Comparison of ENCODE assay signal across 24 cellular contexts in the genomic region with DNA sequence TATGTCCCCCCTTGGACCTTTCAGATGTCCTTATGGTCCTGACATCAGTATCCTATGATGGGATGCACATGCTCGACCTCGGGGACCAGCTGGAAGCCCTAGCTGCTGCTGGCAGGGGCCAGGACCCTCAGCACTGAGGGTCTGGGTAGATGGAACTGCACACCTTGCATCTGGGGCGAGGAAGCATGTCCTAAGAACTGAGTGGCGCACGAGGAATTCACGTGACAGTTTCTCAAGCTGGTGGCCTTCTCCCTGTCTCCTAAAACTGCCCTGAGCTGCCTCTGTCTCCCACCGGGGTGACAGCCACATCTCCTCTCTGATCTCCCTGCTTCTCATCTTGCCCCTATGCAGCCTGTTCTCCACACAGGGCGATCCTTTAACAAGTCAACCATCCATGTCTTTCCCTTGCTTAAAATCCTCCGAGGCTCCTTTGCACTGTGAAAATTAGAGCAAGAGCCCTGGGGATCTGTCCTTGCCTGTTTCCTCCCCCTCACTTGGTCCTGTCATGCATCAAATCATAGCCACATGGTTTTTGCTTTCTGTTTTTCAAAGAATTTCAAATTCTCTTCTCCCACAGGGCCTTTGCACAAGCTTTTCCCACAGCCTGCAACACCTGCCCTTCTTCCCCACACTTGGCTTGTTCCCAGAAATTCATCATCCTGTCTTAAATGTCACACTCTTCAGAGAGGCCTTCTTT.
DNase-seq lines count a peak whose midpoint lies in the region; TF ChIP-seq lines count a peak whose summit lies in the region.
"Had no signal": no experiment of that assay in that cellular context is flagged by ENCODE, and none has a peak within 500 bp of the region (broad histone marks: within the 10 kb centered on the region; RNA-seq: fewer than 3 reads in every experiment).

No MANE protein-coding gene starts in this region.

- H3K4me1 Mint-ChIP-seq in H9 (no peaks in the 10 kb centered on the region), endodermal cell (no peaks in the 10 kb centered on the region)
- H3K4me1 Mint-ChIP-seq: IgD-negative memory B cell had no signal

- H3K79me1 ChIP-seq in H9 (ENCODE audit: insufficient read depth, low read depth, low read length, poor library complexity, severe bottlenecking) = no peaks in the 10 kb centered on the region

- H3K9ac ChIP-seq in BLaER1 treated with 17β-estradiol and CSF1 and Interleukin-3, amounts not matched to agents 10 nM and 100 nM = no peak overlapping the region
- no peak overlapping the region for H3K9ac ChIP-seq in H9 (ENCODE audit: extremely low read depth, insufficient read length, low read length)
- no peak overlapping the region for H3K9ac ChIP-seq in endodermal cell (ENCODE audit: extremely low read depth, low read length, poor library complexity, severe bottlenecking)
- H3K9ac ChIP-seq: KMS-11 had no signal

- no peak overlapping the region for H4K8ac ChIP-seq in H9 (replicated peaks; ENCODE audit: insufficient read length, low read depth, low read length)

- no peak overlapping the region for H2BK20ac ChIP-seq in H9 (ENCODE audit: low read depth, low read length, poor library complexity, severe bottlenecking)

- H3K4me3 Mint-ChIP-seq in H9 (no peak overlapping the region), endodermal cell (no peak overlapping the region)
- H3K4me3 Mint-ChIP-seq: CD14-positive monocyte; CD8-positive, alpha-beta memory T cell had no signal

- H4K20me1 ChIP-seq in BLaER1 treated with 17β-estradiol and CSF1 and Interleukin-3, amounts not matched to agents 10 nM and 100 nM = peaks cover 0 to 100% (median 100%) of the 10 kb centered on the region in 11 experiments; a peak in 16 of 22 replicates
- H4K20me1 ChIP-seq in H9 (ENCODE audit: control insufficient read depth, insufficient read depth, insufficient read length) = no peaks in the 10 kb centered on the region

- no peaks in the 10 kb centered on the region for H3K27me3 ChIP-seq in BLaER1 treated with 17β-estradiol and CSF1 and Interleukin-3, amounts not matched to agents 10 nM and 100 nM
- H3K27me3 ChIP-seq in H9 (ENCODE audit: insufficient read depth, low read length) = peaks cover 2% of the 10 kb centered on the region
- no peaks in the 10 kb centered on the region for H3K27me3 ChIP-seq in endodermal cell (ENCODE audit: control insufficient read depth, insufficient read depth, low read length, poor library complexity, severe bottlenecking)
- H3K27me3 ChIP-seq in sigmoid colon = no peaks in the 10 kb centered on the region

- H3K18ac ChIP-seq in H9 (ENCODE audit: insufficient read length, low read depth, low read length) = no peak overlapping the region

- TF ChIP-seq CTCF in H9 (conservative IDR thresholded peaks at IDR 0.05) (no peak), endodermal cell (conservative IDR thresholded peaks at IDR 0.05) (no peak), sigmoid colon (IDR thresholded peaks at IDR 0.05) (no peak)

- no peaks in the 10 kb centered on the region for H3K23me2 ChIP-seq in H9 (ENCODE audit: insufficient read length, low read depth, low read length, poor library complexity, severe bottlenecking)

- H3K27me3 Mint-ChIP-seq in H9 (ENCODE audit: low read depth) (peaks cover 44% of the 10 kb centered on the region), endodermal cell (ENCODE audit: insufficient read depth) (peaks cover 18% of the 10 kb centered on the region)
- H3K27me3 Mint-ChIP-seq: CD8-positive, alpha-beta memory T cell; IgD-negative memory B cell had no signal

- H3K9me3 Mint-ChIP-seq in H9 = peaks cover 0 to 5% of the 10 kb centered on the region in 2 experiments; a peak in 2 of 5 replicates
- H3K9me3 Mint-ChIP-seq in endodermal cell = peaks cover 25% of the 10 kb centered on the region
- H3K9me3 Mint-ChIP-seq: CD14-positive monocyte; CD8-positive, alpha-beta memory T cell; IgD-negative memory B cell had no signal

- peaks cover 30 to 46% (median 39%) of the 10 kb centered on the region in 10 experiments for H3K4me1 ChIP-seq in BLaER1 treated with 17β-estradiol and CSF1 and Interleukin-3, amounts not matched to agents 10 nM and 100 nM
- H3K4me1 ChIP-seq in H9 (ENCODE audit: insufficient read depth, low read length) (no peaks in the 10 kb centered on the region), endodermal cell (ENCODE audit: control insufficient read depth, insufficient read depth, low read length) (no peaks in the 10 kb centered on the region), sigmoid colon (peaks cover 0 to 5% (median 0%) of the 10 kb centered on the region in 4 donors)

- peak overlapping the region in 2 of 11 experiments; percentile 3 to 26; a peak in 3 of 22 replicates for H3K27ac ChIP-seq in BLaER1 treated with 17β-estradiol and CSF1 and Interleukin-3, amounts not matched to agents 10 nM and 100 nM
- H3K27ac ChIP-seq in H9 (ENCODE audit: insufficient read length, low read depth, low read length) = no peak overlapping the region
- no peak overlapping the region for H3K27ac ChIP-seq in endodermal cell (ENCODE audit: low read depth, low read length)
- H3K27ac ChIP-seq in sigmoid colon = no peak overlapping the region
- H3K27ac ChIP-seq: KMS-11 had no signal

- H3K9me3 ChIP-seq in BLaER1 treated with 17β-estradiol and CSF1 and Interleukin-3, amounts not matched to agents 10 nM and 100 nM (replicated peaks in 1 of 11) = peaks cover 10 to 66% (median 35%) of the 10 kb centered on the region in 11 experiments; a peak in 21 of 22 replicates
- H3K9me3 ChIP-seq in H9 (ENCODE audit: control insufficient read depth, low read depth, low read length) = no peaks in the 10 kb centered on the region
- no peaks in the 10 kb centered on the region for H3K9me3 ChIP-seq in endodermal cell (ENCODE audit: control insufficient read depth, low read length)
- no peaks in the 10 kb centered on the region for H3K9me3 ChIP-seq in sigmoid colon

- WGBS in H9 (ENCODE audit: extremely low coverage, insufficient read length, low lambda C conversion rate) = no CpG with 5 or more reads among the region's 9 CpGs
- 85 to 90% methylated on average over 7 to 9 of the region's 9 CpGs for WGBS in endodermal cell (ENCODE audit: insufficient coverage in 1 of 2, insufficient read length in 1 of 2), 2 experiments
- WGBS in sigmoid colon, 2 donors = 78 to 86% methylated on average over 9 of the region's 9 CpGs

- peaks cover 27 to 100% (median 96%) of the 10 kb centered on the region in 11 experiments for H3K36me3 ChIP-seq in BLaER1 treated with 17β-estradiol and CSF1 and Interleukin-3, amounts not matched to agents 10 nM and 100 nM
- H3K36me3 ChIP-seq in endodermal cell (ENCODE audit: control insufficient read depth, insufficient read depth, low read length) = no peaks in the 10 kb centered on the region
- no peaks in the 10 kb centered on the region for H3K36me3 ChIP-seq in sigmoid colon

- no peak overlapping the region for H2BK15ac ChIP-seq in H9 (ENCODE audit: low read depth, low read length)

- peak overlapping the region in 1 of 10 experiments; percentile 17; a peak in 2 of 20 replicates for H3K4me3 ChIP-seq in BLaER1 treated with 17β-estradiol and CSF1 and Interleukin-3, amounts not matched to agents 10 nM and 100 nM
- no peak overlapping the region for H3K4me3 ChIP-seq in endodermal cell (ENCODE audit: low read length)
- no peak overlapping the region for H3K4me3 ChIP-seq in sigmoid colon

- H4K91ac ChIP-seq in H9 (ENCODE audit: insufficient read length, low read depth, low read length) = no peak overlapping the region

- H3K23ac ChIP-seq in H9 (ENCODE audit: insufficient read length, low read depth, low read length) = no peak overlapping the region

- intact Hi-C loops in sigmoid colon (cut with DNase I) (no loop called here), head of caudate nucleus (cut with DNase I) (no loop called here)

- no peak overlapping the region for H2BK12ac ChIP-seq in H9 (ENCODE audit: insufficient read length, low read depth, low read length)

- no peak overlapping the region for H3T11ph ChIP-seq in H9 (ENCODE audit: low read length)

- H3K79me2 ChIP-seq in H9 (ENCODE audit: insufficient read depth, low read length) = no peaks in the 10 kb centered on the region

- no peak overlapping the region for H4K5ac ChIP-seq in H9 (ENCODE audit: insufficient read length, low read depth, low read length)

- H2AFZ ChIP-seq in H9 (ENCODE audit: low read length) = no peak overlapping the region

- no peak overlapping the region for H2BK5ac ChIP-seq in H9 (ENCODE audit: insufficient read length, low read length)

- H3K14ac ChIP-seq in H9 (ENCODE audit: insufficient read depth, low read length) = no peak overlapping the region

- H3K36me3 Mint-ChIP-seq in H9 (ENCODE audit: insufficient read depth in 1 of 3, low read depth in 3 of 3) = no peaks in the 10 kb centered on the region
- H3K36me3 Mint-ChIP-seq in endodermal cell (ENCODE audit: low read depth) = peaks cover 2% of the 10 kb centered on the region
- H3K36me3 Mint-ChIP-seq: CD8-positive, alpha-beta memory T cell; IgD-negative memory B cell had no signal

- no peak overlapping the region for H2AK5ac ChIP-seq in H9 (ENCODE audit: insufficient read length, low read length)

- H3K4me2 ChIP-seq in BLaER1 treated with 17β-estradiol and CSF1 and Interleukin-3, amounts not matched to agents 10 nM and 100 nM = peak overlapping the region in 6 of 11 experiments; percentile 0 to 48 (median 18); a peak in 5 of 22 replicates
- no peak overlapping the region for H3K4me2 ChIP-seq in H9 (ENCODE audit: insufficient read depth, insufficient read length, low read length)
- H3K4me2 ChIP-seq: KMS-11 had no signal

- no peak overlapping the region for H3K27ac Mint-ChIP-seq in H9
- no peak overlapping the region for H3K27ac Mint-ChIP-seq in endodermal cell
- H3K27ac Mint-ChIP-seq: CD14-positive monocyte, IgD-negative memory B cell had no signal

- H3K4ac ChIP-seq in H9 (ENCODE audit: low read depth, low read length) = no peak overlapping the region

- peak; percentile 4 for DNase-seq in H9
- peak; percentile 17 for DNase-seq in endodermal cell
- DNase-seq in sigmoid colon = peak; percentile 14
- DNase-seq in head of caudate nucleus = no peak
- no peak for DNase-seq in NCI-H524 treated with DMSO at 0.1 percent for 48 hours (lab: John Stamatoyannopoulos, UW)
- no peak for DNase-seq in NCI-H345 treated with DMSO at 0.1 percent for 48 hours (lab: John Stamatoyannopoulos, UW; ENCODE audit: unreplicated experiment)
- DNase-seq: CD8-positive, alpha-beta memory T cell; DMS 273 treated with DMSO at 0.1 percent for 48 hours; DMS79; GF-D8; GOT3; HCEC 1CT; MM.1S; NCI-H1417; NCI-H1694; NCI-H2029 treated with DMSO at 0.1 percent for 48 hours; NCI-H226; NCI-H524; NCI-H774; SHP77 treated with DMSO at 0.1 percent for 48 hours had no signal

- no peak for TF ChIP-seq POLR2A in sigmoid colon (IDR thresholded peaks at IDR 0.05)

- TF ChIP-seq EP300 in sigmoid colon (IDR thresholded peaks at IDR 0.05) = no peak

- H2BK120ac ChIP-seq in H9 (ENCODE audit: low read depth, low read length, poor library complexity, severe bottlenecking) = no peak overlapping the region

- no peak overlapping the region for H3K56ac ChIP-seq in H9 (ENCODE audit: insufficient read length, low read depth, low read length)

Comparison
In these comparisons a context has a peak if more than half of its experiments do, and no peak if none do; other contexts are left out.
1. DNase-seq: peak in H9 (single experiment), endodermal cell (single experiment) and sigmoid colon (single experiment); none in head of caudate nucleus (0 of 42), NCI-H524 treated with DMSO at 0.1 percent for 48 hours (single experiment) and NCI-H345 treated with DMSO at 0.1 percent for 48 hours (single experiment).